Comparison of ENCODE assay signal across 12 cellular contexts in genomic region chr3:53259427-53260259, GRCh38.
DNase-seq lines count a peak whose midpoint lies in the region; ATAC-seq and TF ChIP-seq lines count a peak whose summit lies in the region.
"Had no signal": no experiment of that assay in that cellular context is flagged by ENCODE, and none has a peak within 500 bp of the region (broad histone marks: within the 10 kb centered on the region; RNA-seq: fewer than 3 reads in every experiment).

No MANE protein-coding gene starts in this region.

- peak overlapping the region; percentile 93 for H3K27ac ChIP-seq in RWPE1
- H3K27ac ChIP-seq in parathyroid adenoma: peak overlapping the region; percentile 11

- H3K9me3 ChIP-seq in parathyroid adenoma (ENCODE audit: control insufficient read depth, low read length): no peaks in the 10 kb centered on the region
- H3K9me3 ChIP-seq: neutrophil had no signal

- peaks cover 13% of the 10 kb centered on the region for H3K4me1 ChIP-seq in parathyroid adenoma

- ATAC-seq in HG03039 (IDR thresholded peaks at IDR 0.05; ENCODE audit: unreplicated experiment) (no peak), HG02759 (IDR thresholded peaks at IDR 0.05; ENCODE audit: unreplicated experiment) (no peak)

- TF ChIP-seq CTCF in RWPE1 (conservative IDR thresholded peaks at IDR 0.05; ENCODE audit: low read depth) (no peak), parathyroid adenoma (IDR thresholded peaks at IDR 0.05) (no peak)

- intact Hi-C loops in head of caudate nucleus (cut with DNase I): no loop called here

- H3K4me2 ChIP-seq in parathyroid adenoma (ENCODE audit: low read length): no peak overlapping the region

- peak; percentile 15 for DNase-seq in DMS 273 treated with DMSO at 0.1 percent for 48 hours (lab: John Stamatoyannopoulos, UW)
- DNase-seq in RWPE1 (ENCODE audit: low spot score): no peak
- DNase-seq in head of caudate nucleus: peak in 32 of 42 donors; percentile 17 to 85 (median 50)
- no peak for DNase-seq in stimulated activated CD4-positive, alpha-beta T cell treated with anti-CD3 and anti-CD28 coated beads, Interleukin-12 subunit alpha, Interleukin-12 subunit beta, amount 100 ng/mL, for 4 hours
- no peak for DNase-seq in SW480 (ENCODE audit: low spot score)
- DNase-seq: activated CD4-positive, alpha-beta T cell treated with anti-CD3 and anti-CD28 coated beads, Interleukin-2, amount 10 ng/mL, durations not matched to agents 7 days and 5 days; effector CD8-positive, alpha-beta T cell; NCI-H2029 treated with DMSO at 0.1 percent for 48 hours had no signal

- no peaks in the 10 kb centered on the region for H3K27me3 ChIP-seq in parathyroid adenoma (ENCODE audit: control insufficient read depth, insufficient read depth, low read length)
- H3K27me3 ChIP-seq: neutrophil had no signal

- H3K9ac ChIP-seq in parathyroid adenoma: no peak overlapping the region

- CTCF ChIA-PET in RWPE1 (lab: Yijun Ruan, JAX): interaction anchor here (0.7 kb wide), 1 partner anchor 10 kb away, joined by 3 read pairs; no protein-coding TSS in a partner anchor

- peak overlapping the region; percentile 36 for H2AFZ ChIP-seq in parathyroid adenoma

- no peak overlapping the region for H3K4me3 ChIP-seq in parathyroid adenoma (ENCODE audit: low read depth, low read length)

- H3K79me2 ChIP-seq in parathyroid adenoma: peaks cover 5% of the 10 kb centered on the region

- POLR2A ChIA-PET in RWPE1 (lab: Yijun Ruan, JAX; ENCODE audit: low non-redundant PET): no interaction called here

- H3K36me3 ChIP-seq in parathyroid adenoma (ENCODE audit: control insufficient read depth, insufficient read depth, low read length): no peaks in the 10 kb centered on the region
- H3K36me3 ChIP-seq: neutrophil had no signal

Comparison
In these comparisons a context has a peak if more than half of its experiments do, and no peak if none do; other contexts are left out.
1. DNase-seq: peak in DMS 273 treated with DMSO at 0.1 percent for 48 hours (single experiment) and head of caudate nucleus (32 of 42); none in RWPE1 (single experiment), stimulated activated CD4-positive, alpha-beta T cell treated with anti-CD3 and anti-CD28 coated beads, Interleukin-12 subunit alpha, Interleukin-12 subunit beta, amount 100 ng/mL, for 4 hours (single experiment) and SW480 (single experiment).